8 cellular contexts compared by ENCODE assay signal in the genomic region with DNA sequence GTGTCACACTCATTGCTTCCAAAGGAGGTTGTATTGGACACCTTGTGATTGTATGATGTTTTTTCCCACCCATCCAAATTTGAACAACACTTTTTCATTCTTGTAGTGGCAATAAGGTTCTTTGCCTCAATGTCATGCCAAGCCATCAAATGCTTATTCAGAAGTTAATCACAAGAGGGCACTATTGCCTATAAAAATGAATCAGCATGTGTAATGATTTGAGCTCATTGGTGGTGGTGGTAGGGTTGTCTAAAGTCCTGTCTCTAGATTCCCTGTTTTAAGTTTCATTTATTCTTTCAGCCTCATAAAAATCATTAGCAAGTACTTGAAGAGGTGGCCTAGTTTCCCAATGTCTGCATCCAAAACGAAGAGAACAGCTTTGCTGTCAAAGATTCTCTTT. TPM values are rescaled to one million over a fixed set of nuclear protein-coding genes. Genes with fewer than 3 reads are reported as not detected.
DNase-seq lines count a peak whose midpoint lies in the region; ATAC-seq and FAIRE-seq lines count a peak whose summit lies in the region.

No MANE protein-coding gene starts in this region.

- H3K27ac Mint-ChIP-seq in activated naive CD8-positive, alpha-beta T cell treated with anti-CD3 and anti-CD28 coated beads for 36 hours: no peak overlapping the region

- H3K9me3 Mint-ChIP-seq in activated naive CD8-positive, alpha-beta T cell treated with anti-CD3 and anti-CD28 coated beads for 36 hours: no peaks in the 10 kb centered on the region

- H3K4me1 Mint-ChIP-seq in activated naive CD8-positive, alpha-beta T cell treated with anti-CD3 and anti-CD28 coated beads for 36 hours: no peaks in the 10 kb centered on the region

- H3K4me3 Mint-ChIP-seq in activated naive CD8-positive, alpha-beta T cell treated with anti-CD3 and anti-CD28 coated beads for 36 hours: no peak overlapping the region

- FAIRE-seq in islet of Langerhans (lab: Jason Lieb, UNC): peak; percentile 97

- peak; percentile 1 for DNase-seq in NCI-H2029 (lab: John Stamatoyannopoulos, UW)
- no peak for DNase-seq in NCI-H2029 treated with DMSO at 0.1 percent for 48 hours (lab: John Stamatoyannopoulos, UW)
- peak; percentile 3 for DNase-seq in SK-N-DZ (ENCODE audit: low spot score)
- no peak for DNase-seq in activated naive CD8-positive, alpha-beta T cell treated with anti-CD3 and anti-CD28 coated beads for 36 hours
- DNase-seq in left ventricle myocardium superior: no peak

- ATAC-seq in HG02852 (IDR thresholded peaks at IDR 0.05; ENCODE audit: unreplicated experiment): peak; percentile 84
- ATAC-seq in left ventricle myocardium superior: no peak
- ATAC-seq in GM19452 (IDR thresholded peaks at IDR 0.05; ENCODE audit: unreplicated experiment): no peak

- H3K36me3 Mint-ChIP-seq in activated naive CD8-positive, alpha-beta T cell treated with anti-CD3 and anti-CD28 coated beads for 36 hours: no peaks in the 10 kb centered on the region

- intact Hi-C loops in left ventricle myocardium superior (cut with micrococcal nuclease): no loop called here

- no peaks in the 10 kb centered on the region for H3K27me3 Mint-ChIP-seq in activated naive CD8-positive, alpha-beta T cell treated with anti-CD3 and anti-CD28 coated beads for 36 hours

RNA-seq across cellular contexts. Expression of a gene that starts 37.0 kb away (rescaled TPM):
- polyA plus RNA-seq in SK-N-DZ (2014; cell fraction: cytosol; rRNA removed): not detected in 2 replicates
- not detected in 2 replicates for polyA plus RNA-seq in SK-N-DZ (2014; cell fraction: nucleus; rRNA removed)
- total RNA-seq in activated naive CD8-positive, alpha-beta T cell treated with anti-CD3 and anti-CD28 coated beads for 36 hours: not detected
- total RNA-seq in left ventricle myocardium superior: not detected

Comparison
In these comparisons a context has a peak if more than half of its experiments do, and no peak if none do; other contexts are left out.
1. DNase-seq: peak in NCI-H2029 (single experiment) and SK-N-DZ (single experiment); none in NCI-H2029 treated with DMSO at 0.1 percent for 48 hours (single experiment), activated naive CD8-positive, alpha-beta T cell treated with anti-CD3 and anti-CD28 coated beads for 36 hours (single experiment) and left ventricle myocardium superior (single experiment).